Comparison of ENCODE assay signal across 10 cellular contexts in genomic region chr5:1667648-1668140, GRCh38.
DNase-seq lines count a peak whose midpoint lies in the region; ATAC-seq and TF ChIP-seq lines count a peak whose summit lies in the region.
"Had no signal": no experiment of that assay in that cellular context is flagged by ENCODE, and none has a peak within 500 bp of the region (broad histone marks: within the 10 kb centered on the region; RNA-seq: fewer than 3 reads in every experiment).

No MANE protein-coding gene starts in this region.

- intact Hi-C loops in esophagus squamous epithelium (cut with DNase I) = no loop called here
- intact Hi-C loops in Calu3 (cut with micrococcal nuclease; ENCODE audit: unreplicated experiment) = no loop called here

- H3K9me3 ChIP-seq in BLaER1 (peaks cover 9% of the 10 kb centered on the region; the same call in 1 of the 2 replicates), HEK293 (ENCODE audit: control insufficient read depth, insufficient read depth, low read depth, low read length) (no peaks in the 10 kb centered on the region), esophagus squamous epithelium (no peaks in the 10 kb centered on the region), neural cell (ENCODE audit: low read length) (no peaks in the 10 kb centered on the region)
- H3K9me3 ChIP-seq: adrenal gland had no signal

- no peaks in the 10 kb centered on the region for H4K20me1 ChIP-seq in BLaER1
- no peaks in the 10 kb centered on the region for H4K20me1 ChIP-seq in neural cell (ENCODE audit: insufficient read depth)

- H3K9me3 Mint-ChIP-seq in Calu3 (ENCODE audit: low read depth, unreplicated experiment) = peaks cover 4% of the 10 kb centered on the region

- 20 to 33% methylated on average over 3 to 13 of the region's 38 CpGs for WGBS in esophagus squamous epithelium, 2 donors

- no peak for TF ChIP-seq RAD21 in neural cell (conservative IDR thresholded peaks at IDR 0.05)

- DNase-seq in esophagus squamous epithelium (lab: John Stamatoyannopoulos, UW) = no peak
- DNase-seq in putamen (ENCODE audit: low spot score) = no peak
- no peak for DNase-seq in Calu3
- no peak for DNase-seq in occipital lobe (lab: John Stamatoyannopoulos, UW)

- ATAC-seq in GM21526 (IDR thresholded peaks at IDR 0.05; ENCODE audit: low FRiP score, unreplicated experiment) = no peak

- no peak overlapping the region for H3K4me3 Mint-ChIP-seq in Calu3 (ENCODE audit: low read depth, unreplicated experiment)

- H3K27ac ChIP-seq in BLaER1 (no peak overlapping the region), HEK293 (ENCODE audit: extremely low read depth, low read depth, low read length) (no peak overlapping the region; the same call in 1 of the 2 replicates), esophagus squamous epithelium (no peak overlapping the region), neural cell (ENCODE audit: low read length) (no peak overlapping the region)

- H3K4me3 ChIP-seq in BLaER1 (peak overlapping the region; percentile 59), HEK293 (ENCODE audit: low read depth, low read length) (peak overlapping the region; percentile 22), esophagus squamous epithelium (peak overlapping the region in 3 of 4 donors; percentile 3 to 56 (median 41)), neural cell (ENCODE audit: low read length) (peak overlapping the region; percentile 62)

- H3K4me1 ChIP-seq in BLaER1 = peaks cover 21% of the 10 kb centered on the region
- H3K4me1 ChIP-seq in HEK293 (ENCODE audit: control insufficient read depth, insufficient read depth, low read length) = no peaks in the 10 kb centered on the region; the same call in 1 of the 2 replicates
- H3K4me1 ChIP-seq in esophagus squamous epithelium = peaks cover 0 to 21% (median 7%) of the 10 kb centered on the region in 3 donors

- no peaks in the 10 kb centered on the region for H3K4me1 Mint-ChIP-seq in Calu3 (ENCODE audit: low read depth, unreplicated experiment)

- H3K9ac ChIP-seq in BLaER1 = 0 out of 2 replicates have a peak overlapping the region, but pooled peaks have one; percentile 3
- H3K9ac ChIP-seq in neural cell (ENCODE audit: low read length) = peak overlapping the region; percentile 36

- no peaks in the 10 kb centered on the region for H3F3A ChIP-seq in neural cell (ENCODE audit: insufficient read depth, low read length, poor library complexity, severe bottlenecking)

- BruUV-seq in Calu3 (replicated peaks; lab: Mats Ljungman, UMichigan) = no TSS peak

- no peaks in the 10 kb centered on the region for H3K9me2 ChIP-seq in neural cell (ENCODE audit: insufficient read depth, low read length)

- H2AFZ ChIP-seq in neural cell (ENCODE audit: low read depth, low read length) = no peak overlapping the region

- peaks cover 51% of the 10 kb centered on the region for H3K27me3 ChIP-seq in BLaER1
- H3K27me3 ChIP-seq in esophagus squamous epithelium = peaks cover 0 to 89% (median 10%) of the 10 kb centered on the region in 4 donors
- H3K27me3 ChIP-seq in neural cell (ENCODE audit: insufficient read depth, low read depth, low read length) = peaks cover 21% of the 10 kb centered on the region
- H3K27me3 ChIP-seq: adrenal gland had no signal

- H3K36me3 ChIP-seq in BLaER1 = no peaks in the 10 kb centered on the region
- no peaks in the 10 kb centered on the region for H3K36me3 ChIP-seq in HEK293 (ENCODE audit: control insufficient read depth in 2 of 2, insufficient read depth in 1 of 2, low read length in 2 of 2)
- H3K36me3 ChIP-seq in esophagus squamous epithelium = no peaks in the 10 kb centered on the region
- no peaks in the 10 kb centered on the region for H3K36me3 ChIP-seq in neural cell (ENCODE audit: insufficient read depth, low read length)
- H3K36me3 ChIP-seq: adrenal gland had no signal

- no peak for TF ChIP-seq EP300 in neural cell (conservative IDR thresholded peaks at IDR 0.05; ENCODE audit: poor library complexity, severe bottlenecking)

- no peak overlapping the region for H3K27ac Mint-ChIP-seq in Calu3 (ENCODE audit: unreplicated experiment)
- H3K27ac Mint-ChIP-seq: CD4-positive, alpha-beta memory T cell had no signal

- POLR2A ChIA-PET in HEK293 (lab: Yijun Ruan, JAX) = no interaction called here

- no peaks in the 10 kb centered on the region for H3K79me2 ChIP-seq in neural cell (replicated peaks; ENCODE audit: insufficient read depth, low read length)

- TF ChIP-seq POLR2A in esophagus squamous epithelium (IDR thresholded peaks at IDR 0.05) = no peak

- CTCF ChIA-PET in HEK293 (lab: Yijun Ruan, JAX) (interaction anchor here (0.6 to 1.5 kb wide), 3 partner anchors 14 to 20 kb away, joined by 3 to 5 read pairs (median 4); no protein-coding TSS in a partner anchor), Calu3 (lab: Charles Lee) (interaction anchor here (0.6 kb wide), 1 partner anchor 52 kb away, joined by 3 read pairs; no protein-coding TSS in a partner anchor)

- TF ChIP-seq CTCF in HEK293 (tag by site-specific recombination; IDR thresholded peaks at IDR 0.05) (no peak), esophagus squamous epithelium (IDR thresholded peaks at IDR 0.05) (no peak), neural cell (IDR thresholded peaks at IDR 0.05; ENCODE audit: poor library complexity, severe bottlenecking) (no peak), Calu3 (IDR thresholded peaks at IDR 0.05; ENCODE audit: unreplicated experiment) (no peak)

- no peaks in the 10 kb centered on the region for H3K36me3 Mint-ChIP-seq in Calu3 (ENCODE audit: insufficient read depth, unreplicated experiment)
- H3K36me3 Mint-ChIP-seq: CD4-positive, alpha-beta memory T cell had no signal

- H3K4me2 ChIP-seq in BLaER1 = peak overlapping the region; percentile 88
- H3K4me2 ChIP-seq in neural cell (ENCODE audit: low read length) = no peak overlapping the region

- peaks cover 69% of the 10 kb centered on the region for H3K27me3 Mint-ChIP-seq in Calu3 (ENCODE audit: unreplicated experiment)

TF ChIP-seq in HEK293, 187 proteins besides CTCF, POLR2A, EP300 and RAD21 (continues in another document):
- TF ChIP-seq ZBTB1 (tag by site-specific recombination; IDR thresholded peaks at IDR 0.05) = no peak
- TF ChIP-seq ZFP41 (tag by site-specific recombination; IDR thresholded peaks at IDR 0.05; ENCODE audit: borderline replicate concordance) = no peak
- no peak for TF ChIP-seq ZNF146 (tag by site-specific recombination; IDR thresholded peaks at IDR 0.05)
- TF ChIP-seq PRDM10 (tag by site-specific recombination; IDR thresholded peaks at IDR 0.05) = no peak

TF ChIP-seq in neural cell, 6 proteins besides CTCF, POLR2A, EP300 and RAD21:
- TF ChIP-seq POLR2AphosphoS5 (IDR thresholded peaks at IDR 0.05) (no peak), MXI1 (conservative IDR thresholded peaks at IDR 0.05; ENCODE audit: poor library complexity, severe bottlenecking) (no peak), EZH2 (IDR thresholded peaks at IDR 0.05; ENCODE audit: borderline replicate concordance, insufficient read depth, low read length, poor library complexity, severe bottlenecking) (no peak), TAF1 (IDR thresholded peaks at IDR 0.05; ENCODE audit: low read depth) (no peak), SMC3 (conservative IDR thresholded peaks at IDR 0.05; ENCODE audit: poor library complexity) (no peak)
